In the genomic region with DNA sequence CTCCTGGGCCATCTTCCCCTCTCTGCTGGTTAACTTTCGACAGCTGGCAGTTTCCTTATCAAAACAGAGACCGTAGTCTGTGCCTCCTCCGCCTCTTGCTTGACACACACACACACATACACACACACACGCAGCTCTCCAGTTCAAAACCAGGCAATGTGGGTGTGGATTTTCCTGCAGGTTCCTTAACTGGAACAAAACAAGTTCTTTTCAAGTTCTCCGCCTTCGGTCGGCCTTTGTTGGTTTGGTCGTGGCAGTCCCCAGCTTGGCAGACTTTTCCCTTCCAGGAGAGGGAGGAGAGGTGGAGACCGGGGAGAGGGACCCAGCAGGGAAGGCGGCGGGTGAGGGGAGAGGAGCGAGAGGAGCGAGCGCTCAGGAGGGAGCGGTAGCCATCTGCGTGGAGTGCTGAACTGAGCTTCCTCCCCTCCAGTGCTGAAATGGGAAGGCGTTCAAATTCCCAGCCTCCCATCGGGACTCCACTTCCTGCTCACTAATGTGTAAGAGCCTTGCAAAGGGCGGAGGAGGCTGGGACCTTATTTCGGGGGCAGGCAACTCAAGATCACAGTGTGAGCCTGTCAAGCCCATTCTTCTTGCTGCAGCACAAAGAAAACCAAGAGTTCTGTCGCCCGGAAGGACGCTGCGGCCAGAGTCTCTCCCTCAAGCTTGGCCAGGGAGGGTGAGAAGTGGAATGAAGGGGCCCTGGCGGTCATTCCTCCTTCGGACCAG, we compare ENCODE assay signal across 8 cellular contexts.
DNase-seq lines count a peak whose midpoint lies in the region; ATAC-seq and TF ChIP-seq lines count a peak whose summit lies in the region.

No MANE protein-coding gene starts in this region.

- peak; percentile 44 for ATAC-seq in HG03196 (IDR thresholded peaks at IDR 0.05; ENCODE audit: unreplicated experiment)
- ATAC-seq in HG03457 (IDR thresholded peaks at IDR 0.05; ENCODE audit: unreplicated experiment) = no peak

- H3K4me3 ChIP-seq in GM08714 (ENCODE audit: low read length) (peak overlapping the region; percentile 53; the same call in 1 of the 2 replicates), esophagus squamous epithelium (peak overlapping the region; percentile 38 to 68 (median 56)), thyroid gland (replicated peaks in 1 of 3) (peak overlapping the region; percentile 3 to 42 (median 20))

- TF ChIP-seq POLR2A in esophagus squamous epithelium (IDR thresholded peaks at IDR 0.05) = no peak
- TF ChIP-seq POLR2A in thyroid gland (IDR thresholded peaks at IDR 0.05) = peak in 1 of 2 donors; percentile 45

- peak; percentile 9 to 38 for DNase-seq in activated CD4-positive, alpha-beta T cell treated with anti-CD3 and anti-CD28 coated beads, Interleukin-2, amount 50 U/mL, for 48 hours
- no peak for DNase-seq in esophagus squamous epithelium (lab: John Stamatoyannopoulos, UW)
- DNase-seq in mucosa of gallbladder (ENCODE audit: low spot score) = peak; percentile 75
- peak; percentile 68 to 78 for DNase-seq in thyroid gland
- DNase-seq in NCI-H82 treated with DMSO at 0.1 percent for 48 hours (lab: John Stamatoyannopoulos, UW; ENCODE audit: unreplicated experiment) = no peak

- peaks cover 27 to 83% (median 37%) of the 10 kb centered on the region in 3 donors for H3K4me1 ChIP-seq in esophagus squamous epithelium
- H3K4me1 ChIP-seq in thyroid gland = peaks cover 33 to 55% of the 10 kb centered on the region in 2 donors

- H3K27ac ChIP-seq in esophagus squamous epithelium (peak overlapping the region; percentile 41 to 79 (median 74)), thyroid gland (peak overlapping the region; percentile 61 to 81 (median 71))

- no peak for TF ChIP-seq CTCF in esophagus squamous epithelium (IDR thresholded peaks at IDR 0.05)
- TF ChIP-seq CTCF in thyroid gland (IDR thresholded peaks at IDR 0.05) = peak in 2 of 6 experiments; percentile 7 to 19

- intact Hi-C loops in esophagus squamous epithelium (cut with DNase I) (no loop called here), thyroid gland (cut with DNase I) (no loop called here)

- WGBS in esophagus squamous epithelium, 2 donors = 0 to 1% methylated on average over 1 to 12 of the region's 26 CpGs
- WGBS in thyroid gland, 2 donors = 2 to 3% methylated on average over 21 to 25 of the region's 26 CpGs

- peaks cover 0 to 5% (median 0%) of the 10 kb centered on the region in 3 donors for H3K36me3 ChIP-seq in esophagus squamous epithelium
- H3K36me3 ChIP-seq in thyroid gland = no peaks in the 10 kb centered on the region

- H3K9me3 ChIP-seq in esophagus squamous epithelium = no peaks in the 10 kb centered on the region
- H3K9me3 ChIP-seq in thyroid gland = no peaks in the 10 kb centered on the region

- no peaks in the 10 kb centered on the region for H3K27me3 ChIP-seq in esophagus squamous epithelium
- H3K27me3 ChIP-seq in thyroid gland = no peaks in the 10 kb centered on the region

Comparison
In these comparisons a context has a peak if more than half of its experiments do, and no peak if none do; other contexts are left out.
1. DNase-seq: peak in activated CD4-positive, alpha-beta T cell treated with anti-CD3 and anti-CD28 coated beads, Interleukin-2, amount 50 U/mL, for 48 hours (2 of 2), mucosa of gallbladder (single experiment) and thyroid gland (2 of 2); none in esophagus squamous epithelium (single experiment) and NCI-H82 treated with DMSO at 0.1 percent for 48 hours (single experiment).
2. Peak in every context shown above with its lines, with median percentiles within 50 percentile points of each other: H3K4me3 ChIP-seq.